Comparison of ENCODE assay signal across 8 cellular contexts in genomic region chr22:21628386-21629261, GRCh38. TPM values are rescaled to one million over a fixed set of nuclear protein-coding genes. Genes with fewer than 3 reads are reported as not detected.
DNase-seq lines count a peak whose midpoint lies in the region; ATAC-seq and TF ChIP-seq lines count a peak whose summit lies in the region.

No MANE protein-coding gene starts in this region.

- H3K4me3 ChIP-seq in H7 (ENCODE audit: insufficient read depth, low read depth, low read length), result peak overlapping the region; percentile 99
- H3K4me3 ChIP-seq in SJSA1, result peak overlapping the region; percentile 90
- H3K4me3 ChIP-seq in gastrocnemius medialis, result peak overlapping the region in 3 of 4 donors; percentile 71 to 81 (median 75)

- in situ Hi-C loops in gastrocnemius medialis (cut with MboI; ENCODE audit: low sequenced_read_pairs in 4 of 4), result no loop called here
- in situ Hi-C loops in GM13976 (cut with MboI; ENCODE audit: low sequenced_read_pairs, unreplicated experiment), result loop anchor here (5.0 kb wide), 1 partner anchor 46 kb away; no protein-coding TSS in a partner anchor

- H3K27me3 ChIP-seq in H7 (ENCODE audit: control insufficient read depth, insufficient read depth, low read length) (peaks cover 2% of the 10 kb centered on the region; the same call in 1 of the 2 replicates), SJSA1 (replicated peaks) (no peaks in the 10 kb centered on the region), foreskin keratinocyte (no peaks in the 10 kb centered on the region), gastrocnemius medialis (no peaks in the 10 kb centered on the region)

- DNase-seq in H7 (no peak), SJSA1 (ENCODE audit: low read depth in 1 of 2, low spot score in 2 of 2) (no peak), foreskin keratinocyte (no peak), gastrocnemius medialis (no peak), GM13976 (ENCODE audit: low spot score) (no peak), NCI-H510A treated with DMSO at 0.1 percent for 48 hours (lab: John Stamatoyannopoulos, UW) (no peak), C1 segment of cervical spinal cord (lab: John Stamatoyannopoulos, UW) (no peak)
- no peak for DNase-seq in stimulated activated CD4-positive, alpha-beta T cell treated with anti-CD3 and anti-CD28 coated beads, Interleukin-4, amount 100 ng/mL, for 1 hour

- H3K36me3 ChIP-seq in H7 (replicated peaks; ENCODE audit: control insufficient read depth, insufficient read depth, low read length) (peaks cover 4% of the 10 kb centered on the region), SJSA1 (peaks cover 49% of the 10 kb centered on the region), gastrocnemius medialis (no peaks in the 10 kb centered on the region)

- H3K4me1 ChIP-seq in SJSA1 (replicated peaks) (peaks cover 9% of the 10 kb centered on the region), foreskin keratinocyte (no peaks in the 10 kb centered on the region), gastrocnemius medialis (peaks cover 15 to 27% of the 10 kb centered on the region in 2 donors)

- peak; percentile 30 for ATAC-seq in foreskin keratinocyte
- ATAC-seq in gastrocnemius medialis, result no peak

- intact Hi-C loops in gastrocnemius medialis (cut with DNase I; ENCODE audit: low total_unique reads), result no loop called here

- TF ChIP-seq POLR2A in gastrocnemius medialis (IDR thresholded peaks at IDR 0.05), result no peak

- H3K9me3 ChIP-seq in SJSA1 (replicated peaks), result peaks cover 6% of the 10 kb centered on the region
- H3K9me3 ChIP-seq in gastrocnemius medialis, result no peaks in the 10 kb centered on the region

- TF ChIP-seq CTCF in foreskin keratinocyte (conservative IDR thresholded peaks at IDR 0.05) (no peak), gastrocnemius medialis (IDR thresholded peaks at IDR 0.05 in 4 of 5, conservative IDR thresholded peaks at IDR 0.05 in 1 of 5) (no peak), GM13976 (IDR thresholded peaks at IDR 0.05; ENCODE audit: borderline replicate concordance, control extremely low read depth, extremely low read depth, insufficient read depth, missing control alignments) (no peak)

- H3K27ac ChIP-seq in SJSA1 (peak overlapping the region; percentile 75), foreskin keratinocyte (no peak overlapping the region), gastrocnemius medialis (no peak overlapping the region)

RNA-seq across cellular contexts. Expression of gene YDJC, which starts 1.2 kb away (rescaled TPM):
- total RNA-seq in H7 (2014; rRNA removed; shearing (Covaris generic)), result 53.0 and 57.3 TPM in 2 replicates
- total RNA-seq in SJSA1 (2014; rRNA removed; shearing (Covaris generic)), result 36.4 and 47.9 TPM in 2 replicates
- total RNA-seq in foreskin keratinocyte, result 43.9 and 44.9 TPM in 2 replicates
- polyA plus RNA-seq in foreskin keratinocyte, result 63.5 and 65.7 TPM in 2 replicates
- total RNA-seq in gastrocnemius medialis, result 10 to 100 TPM in 1 of 4 donors, 1 to 10 TPM in 3; 5.2 to 10.8 (median 6.3) TPM

RNA-seq across cellular contexts. Expression of gene CCDC116, which starts 3.9 kb away (rescaled TPM):
- 0.48 and 0.55 TPM in 2 replicates for total RNA-seq in H7 (2014; rRNA removed; shearing (Covaris generic))
- 0.13 TPM in 1 of 2 replicates, not detected in the other for total RNA-seq in SJSA1 (2014; rRNA removed; shearing (Covaris generic))
- total RNA-seq in foreskin keratinocyte, result 0.07 and 0.10 TPM in 2 replicates
- 0.08 and 0.11 TPM in 2 replicates for polyA plus RNA-seq in foreskin keratinocyte
- total RNA-seq in gastrocnemius medialis, result under 1 TPM in 2 of 4 donors, not detected in 2; 0.20 to 0.22 TPM

RNA-seq across cellular contexts. Expression of gene SDF2L1, which starts 13.5 kb away (rescaled TPM):
- 29.3 and 54.0 TPM in 2 replicates for total RNA-seq in H7 (2014; rRNA removed; shearing (Covaris generic))
- 64.3 and 119 TPM in 2 replicates for total RNA-seq in SJSA1 (2014; rRNA removed; shearing (Covaris generic))
- total RNA-seq in foreskin keratinocyte (65.4 and 72.1 TPM in 2 replicates), gastrocnemius medialis (10 to 100 TPM in 3 of 4 donors, 1 to 10 TPM in 1; 8.5 to 33.2 (median 23.3) TPM)
- 107 and 146 TPM in 2 replicates for polyA plus RNA-seq in foreskin keratinocyte

RNA-seq across cellular contexts. Expression of gene PPIL2, which starts 37.2 kb away (rescaled TPM):
- total RNA-seq in H7 (2014; rRNA removed; shearing (Covaris generic)), result 23.1 and 23.5 TPM in 2 replicates
- 21.6 and 24.3 TPM in 2 replicates for total RNA-seq in SJSA1 (2014; rRNA removed; shearing (Covaris generic))
- 29.0 and 31.3 TPM in 2 replicates for total RNA-seq in foreskin keratinocyte
- 20.6 and 22.6 TPM in 2 replicates for polyA plus RNA-seq in foreskin keratinocyte
- 10 to 100 TPM; 16.8 to 24.8 (median 20.5) TPM for total RNA-seq in gastrocnemius medialis
